In the genomic region with DNA sequence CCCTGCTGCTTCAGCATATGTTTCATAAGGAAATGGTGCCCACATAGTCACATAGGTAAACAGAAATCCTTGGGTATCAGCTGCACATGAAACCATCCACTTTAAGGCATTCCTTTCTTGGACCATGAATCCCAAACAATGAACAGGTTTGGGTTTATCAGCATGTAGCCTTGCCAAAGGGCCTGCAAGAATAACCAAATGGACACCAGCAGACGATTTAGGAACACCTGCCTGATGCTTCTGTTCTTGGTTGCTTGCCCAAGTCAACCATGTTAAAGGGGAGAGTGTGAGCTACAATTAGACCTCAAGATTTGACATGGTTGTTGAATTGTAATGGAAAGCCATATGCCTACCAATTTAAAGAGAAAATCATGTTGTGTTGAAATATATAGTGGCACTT, we compare ENCODE assay signal across 23 cellular contexts.
"Had no signal": no experiment of that assay in that cellular context is flagged by ENCODE, and none has a peak within 500 bp of the region (broad histone marks: within the 10 kb centered on the region; RNA-seq: fewer than 3 reads in every experiment).

No MANE protein-coding gene starts in this region.

- DNase-seq: activated CD4-positive, alpha-beta memory T cell treated with anti-CD3 and anti-CD28 coated beads for 36 hours; activated CD4-positive, alpha-beta T cell treated with anti-CD3 and anti-CD28 coated beads, Interleukin-2, amount 10 ng/mL, durations not matched to agents 7 days and 5 days; activated CD4-positive, CD25-positive, alpha-beta regulatory T cell; activated CD8-positive, alpha-beta memory T cell treated with anti-CD3 and anti-CD28 coated beads for 24 hours; activated effector memory CD4-positive, alpha-beta T cell treated with anti-CD3 and anti-CD28 coated beads, Interleukin-2, amount 50 U/mL, for 16 hours; activated naive CD4-positive, alpha-beta T cell treated with Interleukin-2 at 50 U/mL for 16 hours; activated T-cell treated with anti-CD3 and anti-CD28 coated beads, Interleukin-2, amount 50 U/mL, for 4 hours; amygdala; Kasumi-1; NCI-H1436; NCI-H2029; NCI-H2107; NCI-H524; NCI-H748 treated with DMSO at 0.1 percent for 48 hours; OCI-M1; RPMI8226; T-cell; T-helper 2 cell; T1000 had no signal

- FAIRE-seq: astrocyte, colon had no signal

- H3K4me3 ChIP-seq: SK-N-MC had no signal

- H3K27ac ChIP-seq: SK-N-MC, VCaP had no signal
